24 cellular contexts compared by ENCODE assay signal in the genomic region with DNA sequence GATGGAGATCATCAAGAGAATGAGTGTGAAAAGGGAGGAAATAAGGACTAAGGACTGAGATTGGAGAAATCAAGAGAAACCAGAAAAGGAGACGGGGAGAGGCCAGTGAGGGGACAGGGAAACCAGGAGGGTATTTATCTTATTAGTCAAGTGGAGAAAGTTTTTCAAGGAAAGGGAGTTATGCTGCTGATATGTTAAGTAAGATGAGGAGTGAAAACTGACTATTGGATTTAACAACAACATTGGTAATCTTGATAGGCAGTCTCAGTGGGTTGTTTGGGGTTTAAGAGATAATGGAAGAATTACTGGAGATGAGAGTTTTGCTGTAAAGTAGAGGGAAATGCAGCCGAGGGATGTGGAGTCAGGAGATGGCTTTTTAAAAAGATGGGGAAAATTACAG.
"Had no signal": no experiment of that assay in that cellular context is flagged by ENCODE, and none has a peak within 500 bp of the region (broad histone marks: within the 10 kb centered on the region; RNA-seq: fewer than 3 reads in every experiment).

No MANE protein-coding gene starts in this region.

- H3K27me3 Mint-ChIP-seq: activated CD4-positive, alpha-beta memory T cell treated with anti-CD3 and anti-CD28 coated beads for 36 hours; activated CD4-positive, alpha-beta T cell treated with anti-CD3 and anti-CD28 coated beads, Interleukin-2, amount 10 ng/mL, durations not matched to agents 7 days and 5 days; activated naive CD4-positive, alpha-beta T cell treated with anti-CD3 and anti-CD28 coated beads, Interleukin-2, amount 10 ng/mL, durations not matched to agents 7 days and 5 days had no signal

- ATAC-seq: activated T-cell treated with anti-CD3 and anti-CD28 coated beads, Interleukin-2, amount 50 U/mL, for 72 hours; body of pancreas; Panc1; Right ventricle myocardium inferior had no signal

- H3K9me3 ChIP-seq: ascending aorta, body of pancreas had no signal

- H3K4me3 Mint-ChIP-seq: activated CD4-positive, alpha-beta memory T cell treated with anti-CD3 and anti-CD28 coated beads for 36 hours; activated CD4-positive, alpha-beta T cell treated with anti-CD3 and anti-CD28 coated beads, Interleukin-2, amount 10 ng/mL, durations not matched to agents 7 days and 5 days; activated naive CD4-positive, alpha-beta T cell treated with anti-CD3 and anti-CD28 coated beads, Interleukin-2, amount 10 ng/mL, durations not matched to agents 7 days and 5 days; activated T-cell treated with anti-CD3 and anti-CD28 coated beads, Interleukin-2, amount 50 U/mL, for 72 hours had no signal

- H3K27ac Mint-ChIP-seq: activated CD4-positive, alpha-beta memory T cell treated with anti-CD3 and anti-CD28 coated beads for 36 hours; activated CD4-positive, alpha-beta T cell treated with anti-CD3 and anti-CD28 coated beads, Interleukin-2, amount 10 ng/mL, durations not matched to agents 7 days and 5 days; activated naive CD4-positive, alpha-beta T cell treated with anti-CD3 and anti-CD28 coated beads, Interleukin-2, amount 10 ng/mL, durations not matched to agents 7 days and 5 days; activated T-cell treated with anti-CD3 and anti-CD28 coated beads, Interleukin-2, amount 50 U/mL, for 72 hours; activated T-helper 2 cell treated with anti-CD3 and anti-CD28 coated beads, Interferon-gamma antibody, Interleukin-2, Interleukin-4, amounts not matched to agents 10 μg/mL and 5 μg/mL and 100 μg/mL, durations not matched to agents 14 hours and 24 hours and 36 hours had no signal

- H3K9me3 Mint-ChIP-seq: activated CD4-positive, alpha-beta memory T cell treated with anti-CD3 and anti-CD28 coated beads for 36 hours; activated CD4-positive, alpha-beta T cell treated with anti-CD3 and anti-CD28 coated beads, Interleukin-2, amount 10 ng/mL, durations not matched to agents 7 days and 5 days; activated T-cell treated with anti-CD3 and anti-CD28 coated beads, Interleukin-2, amount 50 U/mL, for 72 hours had no signal

- H3K27ac ChIP-seq: ascending aorta, body of pancreas, SK-N-MC had no signal

- H3K4me3 ChIP-seq: ascending aorta, body of pancreas, SK-N-MC had no signal

- DNase-seq: activated CD4-positive, alpha-beta memory T cell treated with anti-CD3 and anti-CD28 coated beads for 36 hours; activated CD4-positive, alpha-beta T cell treated with anti-CD3 and anti-CD28 coated beads, Interleukin-2, amount 10 ng/mL, durations not matched to agents 7 days and 5 days; activated CD4-positive, CD25-positive, alpha-beta regulatory T cell; activated CD8-positive, alpha-beta memory T cell treated with anti-CD3 and anti-CD28 coated beads for 24 hours; activated gamma-delta T cell treated with Interleukin-2 at 50 U/mL for 16 hours; activated naive CD4-positive, alpha-beta T cell treated with anti-CD3 and anti-CD28 coated beads, Interleukin-2, amount 10 ng/mL, durations not matched to agents 7 days and 5 days; activated T-cell treated with anti-CD3 and anti-CD28 coated beads, Interleukin-2, amount 50 U/mL, for 72 hours; body of pancreas; Kasumi-1; KBM-7; NCI-H1105 treated with DMSO at 0.1 percent for 48 hours; NCI-H146; NCI-H2029 treated with DMSO at 0.1 percent for 48 hours; NCI-H345; NCI-H510A; NCI-H69; NK-92 treated with Interleukin-12 subunit alpha and Interleukin-12 subunit beta, amount 100 ng/mL, for 24 hours; OCI-M1; RPMI8226 had no signal

- H3K27me3 ChIP-seq: ascending aorta, body of pancreas had no signal

- H3K4me1 ChIP-seq: ascending aorta had no signal
